1 cellular context compared by ENCODE assay signal in genomic region chr18:79681484-79682387, GRCh38.
TF ChIP-seq lines count a peak whose summit lies in the region.

No MANE protein-coding gene starts in this region.

TF ChIP-seq in K562, 482 proteins besides CTCF, POLR2A, EP300 and RAD21 (continued from another document):
- TF ChIP-seq ZBTB12 (CRISPR knock-in tag; IDR thresholded peaks at IDR 0.05) (no peak), CBX3 (IDR thresholded peaks at IDR 0.05; ENCODE audit: borderline replicate concordance in 1 of 2, low read length in 2 of 2) (no peak), ZBTB1 (CRISPR knock-in tag; IDR thresholded peaks at IDR 0.05; ENCODE audit: borderline replicate concordance, low read depth) (no peak)
TF ChIP-seq in K562: peak in this region for 0.
